8 cellular contexts compared by ENCODE assay signal in the genomic region with DNA sequence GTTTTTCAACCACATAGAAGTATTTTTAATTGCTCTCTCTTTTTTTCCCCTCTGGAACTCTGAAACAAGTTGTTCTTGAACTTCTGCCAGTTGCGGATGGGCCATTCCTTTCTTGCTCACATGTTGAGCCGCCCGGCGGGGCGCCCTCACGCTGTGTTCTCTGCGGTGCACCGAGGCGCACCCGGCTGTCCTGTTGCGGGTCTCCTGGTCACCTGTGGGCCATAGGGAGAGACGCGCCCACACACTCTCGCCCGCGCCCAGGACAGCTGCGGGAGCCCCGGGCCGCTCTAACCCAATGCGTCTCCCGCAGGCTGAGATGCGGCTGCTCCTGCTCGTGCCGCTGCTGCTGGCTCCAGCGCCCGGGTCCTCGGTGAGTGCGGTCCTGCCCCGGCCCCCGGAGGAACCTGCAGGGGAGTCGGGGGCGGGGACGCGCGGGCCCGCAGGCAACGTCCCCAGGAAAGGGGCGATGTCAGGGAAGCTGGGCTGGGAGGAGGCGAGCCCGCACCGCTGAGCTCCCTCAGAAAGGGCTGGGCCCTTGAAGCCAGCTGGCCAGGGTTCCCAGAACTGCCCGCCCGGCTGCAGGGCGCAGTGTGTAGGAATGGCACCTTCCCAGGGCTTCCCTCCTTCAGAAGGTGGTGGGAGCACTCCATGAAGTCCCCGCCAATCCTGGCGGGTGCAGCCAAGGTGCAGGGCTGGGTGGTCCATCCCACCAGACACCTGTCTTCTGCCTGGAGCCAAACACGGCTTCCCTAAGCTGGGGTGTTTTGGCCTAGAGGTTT. TPM values are rescaled to one million over a fixed set of nuclear protein-coding genes. Genes with fewer than 3 reads are reported as not detected.
DNase-seq lines count a peak whose midpoint lies in the region; ATAC-seq and TF ChIP-seq lines count a peak whose summit lies in the region.

No MANE protein-coding gene starts in this region.

- ATAC-seq in activated T-cell treated with anti-CD3 and anti-CD28 coated beads, Interleukin-2, amount 50 U/mL, for 72 hours (replicated peaks in 1 of 2) = no peak
- no peak for ATAC-seq in GM18861 (IDR thresholded peaks at IDR 0.05; ENCODE audit: unreplicated experiment)

- no peak for TF ChIP-seq CTCF in endodermal cell (conservative IDR thresholded peaks at IDR 0.05)

- H3K9ac ChIP-seq in endodermal cell (ENCODE audit: extremely low read depth, low read length, poor library complexity, severe bottlenecking) = no peak overlapping the region

- peaks cover 86% of the 10 kb centered on the region for H3K27me3 Mint-ChIP-seq in activated T-cell treated with anti-CD3 and anti-CD28 coated beads, Interleukin-2, amount 50 U/mL, for 24 hours
- peaks cover 88% of the 10 kb centered on the region for H3K27me3 Mint-ChIP-seq in activated T-cell treated with anti-CD3 and anti-CD28 coated beads, Interleukin-2, amount 50 U/mL, for 72 hours (ENCODE audit: low read depth)
- peaks cover 81% of the 10 kb centered on the region for H3K27me3 Mint-ChIP-seq in endodermal cell (ENCODE audit: insufficient read depth)

- no peaks in the 10 kb centered on the region for H3K36me3 Mint-ChIP-seq in activated T-cell treated with anti-CD3 and anti-CD28 coated beads, Interleukin-2, amount 50 U/mL, for 24 hours (ENCODE audit: low read depth)
- peaks cover 0 to 4% of the 10 kb centered on the region in 2 donors for H3K36me3 Mint-ChIP-seq in activated T-cell treated with anti-CD3 and anti-CD28 coated beads, Interleukin-2, amount 50 U/mL, for 72 hours (ENCODE audit: insufficient read depth in 2 of 2)
- H3K36me3 Mint-ChIP-seq in endodermal cell (ENCODE audit: low read depth) = peaks cover 5% of the 10 kb centered on the region

- H3K9me3 Mint-ChIP-seq in activated T-cell treated with anti-CD3 and anti-CD28 coated beads, Interleukin-2, amount 50 U/mL, for 24 hours = no peaks in the 10 kb centered on the region
- H3K9me3 Mint-ChIP-seq in activated T-cell treated with anti-CD3 and anti-CD28 coated beads, Interleukin-2, amount 50 U/mL, for 72 hours = no peaks in the 10 kb centered on the region
- H3K9me3 Mint-ChIP-seq in endodermal cell = no peaks in the 10 kb centered on the region

- peak; percentile 26 for DNase-seq in activated T-cell treated with anti-CD3 and anti-CD28 coated beads, Interleukin-2, amount 50 U/mL, for 24 hours
- DNase-seq in activated T-cell treated with anti-CD3 and anti-CD28 coated beads, Interleukin-2, amount 50 U/mL, for 72 hours = no peak
- DNase-seq in endodermal cell = peak; percentile 81
- DNase-seq in medulla oblongata (ENCODE audit: extremely low spot score) = peak; percentile 58
- no peak for DNase-seq in activated CD8-positive, alpha-beta memory T cell treated with anti-CD3 and anti-CD28 coated beads for 24 hours
- no peak for DNase-seq in effector CD8-positive, alpha-beta T cell (lab: John Stamatoyannopoulos, UW)

- no peaks in the 10 kb centered on the region for H3K36me3 ChIP-seq in endodermal cell (ENCODE audit: control insufficient read depth, insufficient read depth, low read length)
- no peaks in the 10 kb centered on the region for H3K36me3 ChIP-seq in urinary bladder (ENCODE audit: insufficient read depth)

- no peak overlapping the region for H3K27ac Mint-ChIP-seq in activated T-cell treated with anti-CD3 and anti-CD28 coated beads, Interleukin-2, amount 50 U/mL, for 24 hours
- no peak overlapping the region for H3K27ac Mint-ChIP-seq in activated T-cell treated with anti-CD3 and anti-CD28 coated beads, Interleukin-2, amount 50 U/mL, for 72 hours
- H3K27ac Mint-ChIP-seq in endodermal cell = no peak overlapping the region

- 24 to 25% methylated on average over 26 to 47 of the region's 47 CpGs for WGBS in endodermal cell (ENCODE audit: insufficient coverage in 1 of 2, insufficient read length in 1 of 2), 2 experiments
- WGBS in urinary bladder = 9% methylated on average over 47 of the region's 47 CpGs

- H3K4me1 ChIP-seq in endodermal cell (ENCODE audit: control insufficient read depth, insufficient read depth, low read length) (peaks cover 15% of the 10 kb centered on the region), urinary bladder (ENCODE audit: insufficient read depth) (no peaks in the 10 kb centered on the region)

- peaks cover 20% of the 10 kb centered on the region for H3K4me1 Mint-ChIP-seq in activated T-cell treated with anti-CD3 and anti-CD28 coated beads, Interleukin-2, amount 50 U/mL, for 24 hours (ENCODE audit: low read depth)
- peaks cover 42% of the 10 kb centered on the region for H3K4me1 Mint-ChIP-seq in activated T-cell treated with anti-CD3 and anti-CD28 coated beads, Interleukin-2, amount 50 U/mL, for 72 hours (ENCODE audit: low read depth)
- H3K4me1 Mint-ChIP-seq in endodermal cell = peaks cover 31% of the 10 kb centered on the region

- H3K4me3 ChIP-seq in endodermal cell (ENCODE audit: low read length) (peak overlapping the region; percentile 77), urinary bladder (ENCODE audit: low read depth, low read length) (peak overlapping the region; percentile 9)

- H3K9me3 ChIP-seq in endodermal cell (ENCODE audit: control insufficient read depth, low read length) = no peaks in the 10 kb centered on the region

- H3K27ac ChIP-seq in endodermal cell (ENCODE audit: low read depth, low read length) (no peak overlapping the region), urinary bladder (ENCODE audit: low read depth) (no peak overlapping the region)

- peaks cover 57% of the 10 kb centered on the region for H3K27me3 ChIP-seq in endodermal cell (ENCODE audit: control insufficient read depth, insufficient read depth, low read length, poor library complexity, severe bottlenecking)

- no peak overlapping the region for H3K4me3 Mint-ChIP-seq in activated T-cell treated with anti-CD3 and anti-CD28 coated beads, Interleukin-2, amount 50 U/mL, for 24 hours
- no peak overlapping the region for H3K4me3 Mint-ChIP-seq in activated T-cell treated with anti-CD3 and anti-CD28 coated beads, Interleukin-2, amount 50 U/mL, for 72 hours
- H3K4me3 Mint-ChIP-seq in endodermal cell = peak overlapping the region; percentile 50

RNA-seq across cellular contexts. Expression of gene PAPLN, which starts 2.3 kb away (rescaled TPM):
- 1 to 10 TPM in 1 of 2 donors, under 1 TPM in 1; 0.58 to 1.3 TPM for total RNA-seq in activated T-cell treated with anti-CD3 and anti-CD28 coated beads, Interleukin-2, amount 50 U/mL, for 72 hours
- total RNA-seq in endodermal cell = 10 to 100 TPM; 18.4 to 20.1 TPM
- polyA plus RNA-seq in endodermal cell (2013, experiment 1 of 2) = 9.0 TPM
- polyA plus RNA-seq in endodermal cell (2013, experiment 2 of 2) = 7.8 TPM
- total RNA-seq in urinary bladder = 4.8 TPM
- 5.6 TPM for polyA plus RNA-seq in urinary bladder

Comparison
In these comparisons a context has a peak if more than half of its experiments do, and no peak if none do; other contexts are left out.
1. DNase-seq: peak in activated T-cell treated with anti-CD3 and anti-CD28 coated beads, Interleukin-2, amount 50 U/mL, for 24 hours (single experiment), endodermal cell (single experiment) and medulla oblongata (single experiment); none in activated T-cell treated with anti-CD3 and anti-CD28 coated beads, Interleukin-2, amount 50 U/mL, for 72 hours (0 of 2), activated CD8-positive, alpha-beta memory T cell treated with anti-CD3 and anti-CD28 coated beads for 24 hours (single experiment) and effector CD8-positive, alpha-beta T cell (single experiment).